25 cellular contexts compared by ENCODE assay signal in the genomic region with DNA sequence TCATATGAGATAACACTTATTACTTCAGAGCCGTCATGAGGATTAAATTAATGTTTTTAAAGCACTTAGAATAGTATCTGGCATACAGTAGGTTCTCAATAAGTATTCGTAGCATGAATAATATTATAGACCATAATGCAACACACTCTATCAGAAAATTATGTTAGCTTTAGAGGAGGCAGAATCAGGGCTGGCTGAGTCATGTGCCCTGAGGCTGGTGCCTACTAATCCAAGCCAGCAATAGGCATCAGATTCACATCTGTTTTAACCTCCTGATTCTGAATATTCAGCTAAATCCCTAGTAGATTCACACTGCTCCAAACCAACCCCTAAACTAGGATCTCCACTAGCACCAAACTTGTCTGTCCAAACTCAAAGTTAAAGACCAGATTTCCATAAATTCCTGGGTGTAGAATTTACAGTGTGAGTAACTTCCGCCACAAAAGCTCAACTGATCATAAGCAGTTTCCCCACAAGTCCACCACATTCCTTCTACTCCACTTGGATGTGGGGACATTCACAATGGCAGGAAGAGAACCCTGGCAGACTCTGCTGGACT.
DNase-seq lines count a peak whose midpoint lies in the region; ATAC-seq and TF ChIP-seq lines count a peak whose summit lies in the region.
"Had no signal": no experiment of that assay in that cellular context is flagged by ENCODE, and none has a peak within 500 bp of the region (broad histone marks: within the 10 kb centered on the region; RNA-seq: fewer than 3 reads in every experiment).

No MANE protein-coding gene starts in this region.

- DNase-seq in ELR (ENCODE audit: low read depth) (peak; percentile 28), SJCRH30 (peak; percentile 50 to 74), epithelial cell of esophagus (ENCODE audit: low read depth) (peak; percentile 80), renal cortical epithelial cell (ENCODE audit: low read depth) (peak; percentile 51), NCI-H82 (lab: John Stamatoyannopoulos, UW) (no peak), OCI-LY7 (ENCODE audit: low spot score) (no peak)
- DNase-seq: activated CD4-positive, alpha-beta T cell treated with anti-CD3 and anti-CD28 coated beads, Interleukin-2, amount 50 U/mL, for 1 hour; activated CD8-positive, alpha-beta memory T cell treated with anti-CD3 and anti-CD28 coated beads, Interleukin-2, amount 50 U/mL, for 4 hours; Calu3; dorsolateral prefrontal cortex; GOT3; left lung; NCI-H146; psoas muscle; SIG-M5; spleen; stimulated activated CD4-positive, alpha-beta T cell treated with anti-CD3 and anti-CD28 coated beads, Interleukin-4, amount 100 ng/mL, for 4 hours; stimulated activated naive CD8-positive, alpha-beta T cell treated with anti-CD3 and anti-CD28 coated beads, Interleukin-15, amount 100 ng/mL, for 72 hours; T-helper 17 cell; transverse colon had no signal

- no peaks in the 10 kb centered on the region for H3K27me3 ChIP-seq in SJCRH30
- H3K27me3 ChIP-seq: dorsolateral prefrontal cortex, esophagus muscularis mucosa, left lung, neural progenitor cell had no signal

- no peaks in the 10 kb centered on the region for H3K9me2 ChIP-seq in OCI-LY7 (ENCODE audit: insufficient read depth, low read length)

- no peak for ATAC-seq in GM21526 (IDR thresholded peaks at IDR 0.05; ENCODE audit: low FRiP score, unreplicated experiment)
- ATAC-seq: left lung; psoas muscle; stimulated activated naive CD8-positive, alpha-beta T cell treated with anti-CD3 and anti-CD28 coated beads, Interleukin-15, amount 100 ng/mL, for 72 hours; T-helper 17 cell had no signal

- no peak overlapping the region for H3K4me3 ChIP-seq in SJCRH30
- no peak overlapping the region for H3K4me3 ChIP-seq in epithelial cell of esophagus (ENCODE audit: low read length)
- no peak overlapping the region for H3K4me3 ChIP-seq in OCI-LY7 (ENCODE audit: low read depth, low read length, poor library complexity, severe bottlenecking)
- H3K4me3 ChIP-seq: cardiac muscle cell, dorsolateral prefrontal cortex, esophagus muscularis mucosa, left lung, neural progenitor cell, psoas muscle, spleen, transverse colon had no signal

- no peak overlapping the region for H3K4me2 ChIP-seq in OCI-LY7 (ENCODE audit: low read length)
- H3K4me2 ChIP-seq: neural progenitor cell had no signal

- H3K79me2 ChIP-seq in OCI-LY7 (ENCODE audit: insufficient read depth, low read depth, low read length): no peaks in the 10 kb centered on the region

- BruUV-seq in OCI-LY7 (replicated peaks; lab: Mats Ljungman, UMichigan): no TSS peak

- no peak overlapping the region for H2AFZ ChIP-seq in OCI-LY7 (ENCODE audit: low read length)
- H2AFZ ChIP-seq: neural progenitor cell had no signal

- H3K9me3 ChIP-seq in SJCRH30 (replicated peaks) (peaks cover 6% of the 10 kb centered on the region; the same call in 1 of the 2 replicates), OCI-LY7 (ENCODE audit: low read length) (peaks cover 12% of the 10 kb centered on the region; the same call in 1 of the 2 replicates)

- H3K36me3 ChIP-seq in SJCRH30: no peaks in the 10 kb centered on the region
- no peaks in the 10 kb centered on the region for H3K36me3 ChIP-seq in OCI-LY7 (ENCODE audit: insufficient read depth, low read length)
- H3K36me3 ChIP-seq: cardiac muscle cell, esophagus muscularis mucosa, left lung, neural progenitor cell, spleen, transverse colon had no signal

- CTCF ChIA-PET in OCI-LY7 (lab: Charles Lee; ENCODE audit: unreplicated experiment): no interaction called here

- intact Hi-C loops in OCI-LY7 (cut with micrococcal nuclease; ENCODE audit: unreplicated experiment): loop anchor here (10.0 kb wide), 1 partner anchor 843 kb away; no protein-coding TSS in a partner anchor

- H3K27ac ChIP-seq in SJCRH30 (no peak overlapping the region), OCI-LY7 (ENCODE audit: low read depth, low read length, poor library complexity, severe bottlenecking) (no peak overlapping the region)
- H3K27ac ChIP-seq: cardiac muscle cell, dorsolateral prefrontal cortex, esophagus muscularis mucosa, left lung, neural progenitor cell, psoas muscle, spleen, transverse colon, VCaP had no signal

- H3K4me1 ChIP-seq in SJCRH30: peaks cover 14% of the 10 kb centered on the region
- H3K4me1 ChIP-seq in OCI-LY7 (ENCODE audit: insufficient read depth, low read length, poor library complexity, severe bottlenecking): no peaks in the 10 kb centered on the region
- H3K4me1 ChIP-seq: left lung, neural progenitor cell, psoas muscle, spleen, transverse colon had no signal

- POLR2A ChIA-PET in OCI-LY7 (lab: Charles Lee): no interaction called here

- TF ChIP-seq CTCF in epithelial cell of esophagus (IDR thresholded peaks at IDR 0.05; ENCODE audit: insufficient read depth, low read depth, low read length, missing control alignments) (no peak), OCI-LY7 (conservative IDR thresholded peaks at IDR 0.05; ENCODE audit: low read length) (no peak)

- H4K20me1 ChIP-seq in OCI-LY7 (ENCODE audit: insufficient read depth, low read length): no peaks in the 10 kb centered on the region

Comparison
In these comparisons a context has a peak if more than half of its experiments do, and no peak if none do; other contexts are left out.
1. DNase-seq: peak in ELR (single experiment), SJCRH30 (2 of 2), epithelial cell of esophagus (single experiment) and renal cortical epithelial cell (single experiment); none in NCI-H82 (single experiment) and OCI-LY7 (single experiment).